In the genomic region with DNA sequence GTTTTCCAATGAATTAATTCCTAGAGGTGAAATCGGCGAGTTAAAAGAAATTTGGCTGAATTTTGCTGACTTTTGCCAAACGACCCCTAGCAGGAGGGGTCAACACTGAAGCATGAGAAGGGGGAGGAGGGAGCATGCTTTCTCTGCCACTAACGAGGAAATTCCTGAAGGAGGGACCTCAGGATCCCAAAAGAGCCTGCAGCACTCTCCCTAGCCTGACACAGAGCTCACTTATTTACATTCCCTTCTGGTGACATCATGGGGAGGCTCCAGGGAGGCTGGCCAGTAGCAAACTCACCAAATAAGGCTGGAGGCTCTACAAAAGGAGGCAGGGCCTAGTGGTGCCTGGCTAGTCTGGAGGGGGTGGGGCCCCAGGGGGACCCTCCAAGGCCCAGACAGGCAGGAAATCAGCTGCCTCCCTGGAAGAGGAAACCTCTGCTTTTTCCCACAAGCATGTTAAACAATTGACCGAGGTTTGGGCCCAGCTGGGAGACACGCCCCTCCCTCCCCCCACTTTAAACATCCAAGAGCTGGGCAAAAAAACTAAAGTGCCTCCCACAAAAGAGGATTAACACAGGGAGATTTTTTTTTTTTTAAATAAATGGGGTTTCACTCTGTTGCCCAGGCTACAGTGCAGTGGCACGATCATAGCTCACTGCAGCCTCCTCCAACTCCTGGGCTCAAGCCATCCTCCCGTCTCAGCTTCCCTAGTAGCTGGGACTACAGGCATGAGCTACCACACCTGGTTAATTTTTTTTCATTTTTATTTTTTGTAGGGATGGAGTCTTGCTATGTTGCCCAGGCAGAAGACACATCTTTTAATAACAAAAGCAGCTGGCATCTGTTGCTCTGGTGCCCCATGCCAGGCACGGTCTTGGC, we compare ENCODE assay signal across 8 cellular contexts. TPM values are rescaled to one million over a fixed set of nuclear protein-coding genes. Genes with fewer than 3 reads are reported as not detected.
A peak's percentile ranks its signal among the peaks of the same experiment; 100 is the strongest.
DNase-seq lines count a peak whose midpoint lies in the region; ATAC-seq and TF ChIP-seq lines count a peak whose summit lies in the region.

No MANE protein-coding gene starts in this region.

- H3K27me3 ChIP-seq in CD4-positive, alpha-beta memory T cell (ENCODE audit: insufficient read depth, low read length): no peaks in the 10 kb centered on the region
- H3K27me3 ChIP-seq in HUES64 (ENCODE audit: insufficient read depth, low read length): no peaks in the 10 kb centered on the region
- H3K27me3 ChIP-seq in osteoblast (ENCODE audit: insufficient read depth, low read length): no peaks in the 10 kb centered on the region

- H2AFZ ChIP-seq in osteoblast (ENCODE audit: low read length): no peak overlapping the region

- peaks cover 53% of the 10 kb centered on the region for H4K20me1 ChIP-seq in osteoblast (ENCODE audit: insufficient read depth, low read length)

- CTCF ChIA-PET in CD4-positive, alpha-beta memory T cell (lab: Charles Lee; ENCODE audit: partially characterized antibody): interaction anchor here (0.9 to 2.0 kb wide), 3 partner anchors 17 to 171 kb away, joined by 3 to 16 read pairs (median 4); partner anchors contain the start of gene EEF2

- peaks cover 59% of the 10 kb centered on the region for H3K79me2 ChIP-seq in osteoblast (ENCODE audit: insufficient read depth, low read length)

- peaks cover 25% of the 10 kb centered on the region for H3K4me1 ChIP-seq in CD4-positive, alpha-beta memory T cell (ENCODE audit: insufficient read depth, low read length)
- H3K4me1 ChIP-seq in HUES64 (ENCODE audit: insufficient read depth, low read length) (peaks cover 14% of the 10 kb centered on the region), osteoblast (ENCODE audit: insufficient read depth, low read length) (peaks cover 30% of the 10 kb centered on the region)

- H3K27me3 Mint-ChIP-seq in CD4-positive, alpha-beta memory T cell: no peaks in the 10 kb centered on the region
- H3K27me3 Mint-ChIP-seq in activated T-helper 1 cell treated with anti-CD3 and anti-CD28 coated beads, Interleukin-12 subunit alpha, Interleukin-12 subunit beta, Interleukin-2, Interleukin-4 antibody, amounts not matched to agents 30 ng/mL and 10 ng/mL and 1 ng/mL, durations not matched to agents 14 hours and 24 hours and 36 hours (ENCODE audit: insufficient read depth): no peaks in the 10 kb centered on the region
- peaks cover 6% of the 10 kb centered on the region for H3K27me3 Mint-ChIP-seq in glutamatergic neuron (ENCODE audit: unreplicated experiment)

- no peak for DNase-seq in CD4-positive, alpha-beta memory T cell
- DNase-seq in activated T-helper 1 cell treated with anti-CD3 and anti-CD28 coated beads, Interleukin-12 subunit alpha, Interleukin-12 subunit beta, Interleukin-2, Interleukin-4 antibody, amounts not matched to agents 30 ng/mL and 10 ng/mL and 1 ng/mL, durations not matched to agents 14 hours and 24 hours and 36 hours (ENCODE audit: low spot score): no peak
- DNase-seq in glutamatergic neuron (peak; percentile 87), osteoblast (ENCODE audit: insufficient read length, low spot score, missing footprints) (peak; percentile 99)

- H3K36me3 Mint-ChIP-seq in CD4-positive, alpha-beta memory T cell: peaks cover 0 to 34% of the 10 kb centered on the region in 2 donors
- H3K36me3 Mint-ChIP-seq in activated T-helper 1 cell treated with anti-CD3 and anti-CD28 coated beads, Interleukin-12 subunit alpha, Interleukin-12 subunit beta, Interleukin-2, Interleukin-4 antibody, amounts not matched to agents 30 ng/mL and 10 ng/mL and 1 ng/mL, durations not matched to agents 14 hours and 24 hours and 36 hours (ENCODE audit: low read depth): peaks cover 13% of the 10 kb centered on the region
- H3K36me3 Mint-ChIP-seq in glutamatergic neuron (ENCODE audit: unreplicated experiment): no peaks in the 10 kb centered on the region

- intact Hi-C loops in CD4-positive, alpha-beta memory T cell (cut with micrococcal nuclease): no loop called here
- intact Hi-C loops in activated T-helper 1 cell treated with anti-CD3 and anti-CD28 coated beads, Interleukin-12 subunit alpha, Interleukin-12 subunit beta, Interleukin-2, Interleukin-4 antibody, amounts not matched to agents 30 ng/mL and 10 ng/mL and 1 ng/mL, durations not matched to agents 14 hours and 24 hours and 36 hours (cut with micrococcal nuclease): no loop called here

- WGBS in HUES64: 31% methylated on average over 9 of the region's 9 CpGs

- H3K27ac ChIP-seq in CD4-positive, alpha-beta memory T cell (ENCODE audit: low read depth, low read length): no peak overlapping the region
- H3K27ac ChIP-seq in HUES64 (ENCODE audit: low read depth, low read length) (peak overlapping the region; percentile 94), osteoblast (ENCODE audit: low read depth, low read length) (peak overlapping the region; percentile 94)

- ATAC-seq in HG03025 (IDR thresholded peaks at IDR 0.05; ENCODE audit: low FRiP score, unreplicated experiment) (no peak), HG02798 (IDR thresholded peaks at IDR 0.05; ENCODE audit: poor library complexity, unreplicated experiment) (no peak), HG03460 (IDR thresholded peaks at IDR 0.05; ENCODE audit: unreplicated experiment) (no peak)

- no peak for TF ChIP-seq CTCF in glutamatergic neuron (IDR thresholded peaks at IDR 0.05; ENCODE audit: partially characterized antibody, unreplicated experiment)
- TF ChIP-seq CTCF in osteoblast (IDR thresholded peaks at IDR 0.05; ENCODE audit: extremely low read depth, low read depth, low read length): no peak

- H3K4me3 ChIP-seq in CD4-positive, alpha-beta memory T cell (ENCODE audit: low read length in 2 of 2): no peak overlapping the region
- H3K4me3 ChIP-seq in HUES64 (ENCODE audit: low read length) (peak overlapping the region; percentile 89), osteoblast (ENCODE audit: insufficient read depth, low read length) (peak overlapping the region; percentile 94)

- peaks cover 11 to 35% (median 27%) of the 10 kb centered on the region in 4 donors for H3K4me1 Mint-ChIP-seq in CD4-positive, alpha-beta memory T cell
- H3K4me1 Mint-ChIP-seq in activated T-helper 1 cell treated with anti-CD3 and anti-CD28 coated beads, Interleukin-12 subunit alpha, Interleukin-12 subunit beta, Interleukin-2, Interleukin-4 antibody, amounts not matched to agents 30 ng/mL and 10 ng/mL and 1 ng/mL, durations not matched to agents 14 hours and 24 hours and 36 hours (ENCODE audit: low read depth): peaks cover 25% of the 10 kb centered on the region
- H3K4me1 Mint-ChIP-seq in glutamatergic neuron (ENCODE audit: low read depth, unreplicated experiment): peaks cover 18% of the 10 kb centered on the region

- H3K9me3 ChIP-seq in CD4-positive, alpha-beta memory T cell (ENCODE audit: control insufficient read depth in 1 of 2, low read length in 2 of 2): no peaks in the 10 kb centered on the region
- H3K9me3 ChIP-seq in HUES64 (ENCODE audit: insufficient read depth, low read depth, low read length) (no peaks in the 10 kb centered on the region), osteoblast (ENCODE audit: low read depth, low read length) (no peaks in the 10 kb centered on the region)

- peak overlapping the region; percentile 92 for H3K9ac ChIP-seq in HUES64 (ENCODE audit: low read depth, low read length)

- peaks cover 20% of the 10 kb centered on the region for H3K36me3 ChIP-seq in CD4-positive, alpha-beta memory T cell (ENCODE audit: insufficient read depth, low read length)
- peaks cover 46% of the 10 kb centered on the region for H3K36me3 ChIP-seq in HUES64 (ENCODE audit: insufficient read depth, low read length)
- H3K36me3 ChIP-seq in osteoblast (ENCODE audit: insufficient read depth, low read length): peaks cover 41% of the 10 kb centered on the region

- peak overlapping the region in 7 of 8 donors; percentile 38 to 92 (median 70) for H3K4me3 Mint-ChIP-seq in CD4-positive, alpha-beta memory T cell
- peak overlapping the region; percentile 91 for H3K4me3 Mint-ChIP-seq in activated T-helper 1 cell treated with anti-CD3 and anti-CD28 coated beads, Interleukin-12 subunit alpha, Interleukin-12 subunit beta, Interleukin-2, Interleukin-4 antibody, amounts not matched to agents 30 ng/mL and 10 ng/mL and 1 ng/mL, durations not matched to agents 14 hours and 24 hours and 36 hours
- H3K4me3 Mint-ChIP-seq in glutamatergic neuron (ENCODE audit: unreplicated experiment): peak overlapping the region; percentile 97

- H3K9me3 Mint-ChIP-seq in CD4-positive, alpha-beta memory T cell: no peaks in the 10 kb centered on the region
- no peaks in the 10 kb centered on the region for H3K9me3 Mint-ChIP-seq in activated T-helper 1 cell treated with anti-CD3 and anti-CD28 coated beads, Interleukin-12 subunit alpha, Interleukin-12 subunit beta, Interleukin-2, Interleukin-4 antibody, amounts not matched to agents 30 ng/mL and 10 ng/mL and 1 ng/mL, durations not matched to agents 14 hours and 24 hours and 36 hours
- peaks cover 3% of the 10 kb centered on the region for H3K9me3 Mint-ChIP-seq in glutamatergic neuron (ENCODE audit: unreplicated experiment)

- H3K4me2 ChIP-seq in osteoblast (ENCODE audit: insufficient read depth, low read length): peak overlapping the region; percentile 95

- peak overlapping the region in 4 of 7 donors; percentile 17 to 93 (median 34) for H3K27ac Mint-ChIP-seq in CD4-positive, alpha-beta memory T cell
- H3K27ac Mint-ChIP-seq in activated T-helper 1 cell treated with anti-CD3 and anti-CD28 coated beads, Interleukin-12 subunit alpha, Interleukin-12 subunit beta, Interleukin-2, Interleukin-4 antibody, amounts not matched to agents 30 ng/mL and 10 ng/mL and 1 ng/mL, durations not matched to agents 14 hours and 24 hours and 36 hours: no peak overlapping the region
- H3K27ac Mint-ChIP-seq in glutamatergic neuron (ENCODE audit: unreplicated experiment): peak overlapping the region; percentile 99

- POLR2A ChIA-PET in CD4-positive, alpha-beta memory T cell (lab: Charles Lee; ENCODE audit: partially characterized antibody): interaction anchor here (0.5 to 6.2 kb wide), 4 partner anchors 9 to 74 kb away, joined by 3 to 106 read pairs (median 4); partner anchors contain the start of gene EEF2

RNA-seq across cellular contexts. Expression of gene DAPK3, which starts 2.1 kb away (rescaled TPM):
- 10 to 100 TPM; 40.0 to 40.7 TPM for total RNA-seq in CD4-positive, alpha-beta memory T cell
- polyA plus RNA-seq in CD4-positive, alpha-beta memory T cell: 10 to 100 TPM; 22.3 to 26.0 TPM
- polyA plus RNA-seq in HUES64 (2013, experiment 1 of 2): 42.6 TPM
- 41.9 TPM for polyA plus RNA-seq in HUES64 (2013, experiment 2 of 2)
- 47.2 and 47.3 TPM in 2 replicates for total RNA-seq in activated T-helper 1 cell treated with anti-CD3 and anti-CD28 coated beads, Interleukin-12 subunit alpha, Interleukin-12 subunit beta, Interleukin-2, Interleukin-4 antibody, amounts not matched to agents 30 ng/mL and 10 ng/mL and 1 ng/mL, durations not matched to agents 14 hours and 24 hours and 36 hours
- total RNA-seq in glutamatergic neuron (ENCODE audit: unreplicated experiment): 221 TPM
- 122 and 131 TPM in 2 replicates for total RNA-seq in osteoblast

RNA-seq across cellular contexts. Expression of gene EEF2, which starts 16.5 kb away (rescaled TPM):
- total RNA-seq in CD4-positive, alpha-beta memory T cell: 1,000 to 10,000 TPM; 2,286 to 2,389 TPM
- polyA plus RNA-seq in CD4-positive, alpha-beta memory T cell: 100 to 1,000 TPM; 274 to 749 TPM
- polyA plus RNA-seq in HUES64 (2013, experiment 1 of 2): 1,689 TPM
- 1,793 TPM for polyA plus RNA-seq in HUES64 (2013, experiment 2 of 2)
- total RNA-seq in activated T-helper 1 cell treated with anti-CD3 and anti-CD28 coated beads, Interleukin-12 subunit alpha, Interleukin-12 subunit beta, Interleukin-2, Interleukin-4 antibody, amounts not matched to agents 30 ng/mL and 10 ng/mL and 1 ng/mL, durations not matched to agents 14 hours and 24 hours and 36 hours: 2,359 TPM in 2 replicates
- total RNA-seq in glutamatergic neuron (ENCODE audit: unreplicated experiment) (2,255 TPM), osteoblast (2,656 and 2,968 TPM in 2 replicates)

RNA-seq across cellular contexts. Expression of gene NMRK2, which starts 35.9 kb away (rescaled TPM):
- total RNA-seq in CD4-positive, alpha-beta memory T cell: not detected
- polyA plus RNA-seq in CD4-positive, alpha-beta memory T cell: not detected
- 40.9 TPM for polyA plus RNA-seq in HUES64 (2013, experiment 1 of 2)
- 38.4 TPM for polyA plus RNA-seq in HUES64 (2013, experiment 2 of 2)
- total RNA-seq in activated T-helper 1 cell treated with anti-CD3 and anti-CD28 coated beads, Interleukin-12 subunit alpha, Interleukin-12 subunit beta, Interleukin-2, Interleukin-4 antibody, amounts not matched to agents 30 ng/mL and 10 ng/mL and 1 ng/mL, durations not matched to agents 14 hours and 24 hours and 36 hours: not detected in 2 replicates
- total RNA-seq in glutamatergic neuron (ENCODE audit: unreplicated experiment) (4.0 TPM), osteoblast (not detected in 2 replicates)

RNA-seq across cellular contexts. Expression of gene PIAS4, which starts 38.7 kb away (rescaled TPM):
- total RNA-seq in CD4-positive, alpha-beta memory T cell: 10 to 100 TPM; 38.6 to 42.6 TPM
- polyA plus RNA-seq in CD4-positive, alpha-beta memory T cell: 1 to 10 TPM; 5.2 to 6.1 TPM
- polyA plus RNA-seq in HUES64 (2013, experiment 1 of 2): 26.4 TPM
- 23.3 TPM for polyA plus RNA-seq in HUES64 (2013, experiment 2 of 2)
- total RNA-seq in activated T-helper 1 cell treated with anti-CD3 and anti-CD28 coated beads, Interleukin-12 subunit alpha, Interleukin-12 subunit beta, Interleukin-2, Interleukin-4 antibody, amounts not matched to agents 30 ng/mL and 10 ng/mL and 1 ng/mL, durations not matched to agents 14 hours and 24 hours and 36 hours: 37.6 and 41.0 TPM in 2 replicates
- total RNA-seq in glutamatergic neuron (ENCODE audit: unreplicated experiment) (95.8 TPM), osteoblast (14.7 and 21.4 TPM in 2 replicates)

Comparison
In these comparisons a context has a peak if more than half of its experiments do, and no peak if none do; other contexts are left out.
1. DNase-seq: peak in glutamatergic neuron (single experiment) and osteoblast (single experiment); none in CD4-positive, alpha-beta memory T cell (0 of 5) and activated T-helper 1 cell treated with anti-CD3 and anti-CD28 coated beads, Interleukin-12 subunit alpha, Interleukin-12 subunit beta, Interleukin-2, Interleukin-4 antibody, amounts not matched to agents 30 ng/mL and 10 ng/mL and 1 ng/mL, durations not matched to agents 14 hours and 24 hours and 36 hours (single experiment).
2. H3K4me3 ChIP-seq: peak in HUES64 (single experiment) and osteoblast (single experiment); none in CD4-positive, alpha-beta memory T cell (0 of 2).
3. Peak in every context shown above with its lines, with median percentiles within 50 percentile points of each other: H3K4me3 Mint-ChIP-seq.